In genomic region chr2:222318712-222319575, GRCh38 we compare ENCODE assay signal across 8 cellular contexts. TPM values are rescaled to one million over a fixed set of nuclear protein-coding genes. Genes with fewer than 3 reads are reported as not detected.
DNase-seq lines count a peak whose midpoint lies in the region; ATAC-seq and TF ChIP-seq lines count a peak whose summit lies in the region.

No MANE protein-coding gene starts in this region.

- H3K9ac ChIP-seq in skeletal muscle tissue (ENCODE audit: low read depth in 1 of 3, low read length in 3 of 3), result peak overlapping the region in 1 of 3 donors; percentile 38

- H3K27ac Mint-ChIP-seq in activated naive CD4-positive, alpha-beta T cell treated with anti-CD3 and anti-CD28 coated beads, Interleukin-2, amount 50 U/mL, for 24 hours, result no peak overlapping the region

- no peaks in the 10 kb centered on the region for H3K36me3 Mint-ChIP-seq in activated naive CD4-positive, alpha-beta T cell treated with anti-CD3 and anti-CD28 coated beads, Interleukin-2, amount 50 U/mL, for 24 hours

- peaks cover 52% of the 10 kb centered on the region for H3K27me3 Mint-ChIP-seq in activated naive CD4-positive, alpha-beta T cell treated with anti-CD3 and anti-CD28 coated beads, Interleukin-2, amount 50 U/mL, for 24 hours

- no peaks in the 10 kb centered on the region for H3K9me3 ChIP-seq in BE2C
- H3K9me3 ChIP-seq in iPS DF 6.9 (ENCODE audit: control insufficient read depth, insufficient read depth, low read length), result no peaks in the 10 kb centered on the region
- no peaks in the 10 kb centered on the region for H3K9me3 ChIP-seq in skeletal muscle tissue (ENCODE audit: control insufficient read depth in 3 of 3, low read length in 3 of 3)

- no peaks in the 10 kb centered on the region for H3K9me3 Mint-ChIP-seq in activated naive CD4-positive, alpha-beta T cell treated with anti-CD3 and anti-CD28 coated beads, Interleukin-2, amount 50 U/mL, for 24 hours

- peak; percentile 50 for TF ChIP-seq CTCF in BE2C (IDR thresholded peaks at IDR 0.05; ENCODE audit: low read depth, low read length)

- peak overlapping the region; percentile 88 for H3K4me3 Mint-ChIP-seq in activated naive CD4-positive, alpha-beta T cell treated with anti-CD3 and anti-CD28 coated beads, Interleukin-2, amount 50 U/mL, for 24 hours

- DNase-seq in BE2C (peak; percentile 83), NCI-H2171 (lab: John Stamatoyannopoulos, UW) (peak; percentile 38), iPS DF 6.9 (ENCODE audit: low read depth, low spot score) (no peak), hippocampal formation (lab: John Stamatoyannopoulos, UW) (no peak)

- peak; percentile 31 for TF ChIP-seq POLR2A in GM18526 (IDR thresholded peaks at IDR 0.05; ENCODE audit: extremely low read depth, insufficient read length)

- H3K27ac ChIP-seq in iPS DF 6.9 (ENCODE audit: low read length) (no peak overlapping the region), skeletal muscle tissue (ENCODE audit: low read depth, low read length) (no peak overlapping the region)

- ATAC-seq in HG02973 (IDR thresholded peaks at IDR 0.05; ENCODE audit: unreplicated experiment), result peak; percentile 42

- WGBS in iPS DF 6.9 (ENCODE audit: insufficient coverage, insufficient read length), result no CpG with 5 or more reads among the region's 103 CpGs

- H3K4me3 ChIP-seq in BE2C (ENCODE audit: low read depth, low read length) (peak overlapping the region; percentile 73), iPS DF 6.9 (ENCODE audit: low read length) (peak overlapping the region; percentile 54; the same call in 1 of the 2 replicates), skeletal muscle tissue (ENCODE audit: low read length in 3 of 3) (peak overlapping the region; percentile 75 to 81 (median 76))

- peaks cover 6% of the 10 kb centered on the region for H3K27me3 ChIP-seq in BE2C
- H3K27me3 ChIP-seq in iPS DF 6.9 (ENCODE audit: control insufficient read depth, insufficient read depth, low read length), result peaks cover 51% of the 10 kb centered on the region
- H3K27me3 ChIP-seq in skeletal muscle tissue (ENCODE audit: control insufficient read depth in 3 of 3, insufficient read depth in 3 of 3, low read length in 3 of 3), result peaks cover 5 to 17% (median 17%) of the 10 kb centered on the region in 3 donors

- H3K4me1 ChIP-seq in BE2C, result peaks cover 12% of the 10 kb centered on the region
- H3K4me1 ChIP-seq in iPS DF 6.9 (ENCODE audit: control insufficient read depth, insufficient read depth, low read length), result 0 out of 2 replicates have a peak, but pooled peaks cover 1% of the 10 kb centered on the region
- peaks cover 9 to 17% (median 11%) of the 10 kb centered on the region in 3 donors for H3K4me1 ChIP-seq in skeletal muscle tissue (ENCODE audit: control insufficient read depth in 3 of 3, insufficient read depth in 3 of 3, low read length in 3 of 3)

- H3K4me1 Mint-ChIP-seq in activated naive CD4-positive, alpha-beta T cell treated with anti-CD3 and anti-CD28 coated beads, Interleukin-2, amount 50 U/mL, for 24 hours, result peaks cover 11% of the 10 kb centered on the region

- H3K36me3 ChIP-seq in BE2C (no peaks in the 10 kb centered on the region), iPS DF 6.9 (ENCODE audit: control insufficient read depth, insufficient read depth, low read length) (no peaks in the 10 kb centered on the region), skeletal muscle tissue (ENCODE audit: control insufficient read depth in 3 of 3, insufficient read depth in 3 of 3, low read length in 3 of 3) (no peaks in the 10 kb centered on the region)

RNA-seq across cellular contexts. Expression of gene PAX3, which starts 20.1 kb away (rescaled TPM):
- polyA plus RNA-seq in BE2C (2012; ENCODE audit: insufficient read depth, insufficient read length, low read depth), result not detected
- total RNA-seq in skeletal muscle tissue, result 0.52 TPM

Comparison
In these comparisons a context has a peak if more than half of its experiments do, and no peak if none do; other contexts are left out.
1. DNase-seq: peak in BE2C (single experiment) and NCI-H2171 (single experiment); none in iPS DF 6.9 (single experiment) and hippocampal formation (0 of 2).
2. Peak in every context shown above with its lines, with median percentiles within 50 percentile points of each other: H3K4me3 ChIP-seq.